In the genomic region with DNA sequence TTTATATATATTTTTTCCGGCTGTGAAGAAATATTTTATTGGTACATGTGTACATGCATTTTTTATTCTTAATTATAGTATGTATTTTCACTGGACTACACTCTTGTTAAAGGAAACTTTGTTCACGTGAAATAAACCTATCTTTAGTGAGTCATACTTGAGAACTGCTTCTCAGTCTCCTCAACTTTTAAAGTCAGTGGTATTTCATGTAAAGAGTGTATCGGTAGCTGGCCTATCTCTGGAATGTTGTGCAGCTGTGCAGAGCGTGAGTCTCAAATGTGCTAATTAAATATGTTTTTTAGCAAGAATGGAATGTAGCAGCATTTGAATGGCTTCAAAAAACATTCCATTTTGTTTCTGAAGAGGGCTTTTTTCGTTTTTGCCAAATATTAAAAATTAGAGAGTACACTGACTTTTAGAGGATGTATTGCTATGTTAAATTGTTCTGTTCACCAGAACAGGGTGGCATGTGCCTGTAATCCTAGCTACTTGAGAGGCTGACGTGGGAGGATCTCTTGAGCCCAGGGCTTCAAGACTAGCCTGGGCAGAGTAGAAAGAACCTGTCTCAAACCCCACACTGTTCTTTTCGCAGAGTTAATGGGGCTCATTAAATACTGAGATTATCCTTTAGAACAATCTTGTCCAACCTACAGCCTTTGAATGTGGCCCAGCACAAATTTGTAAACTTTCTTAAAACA, we compare ENCODE assay signal across 2 cellular contexts.
A peak's percentile ranks its signal among the peaks of the same experiment; 100 is the strongest.
TF ChIP-seq lines count a peak whose summit lies in the region.

No MANE protein-coding gene starts in this region.

TF ChIP-seq in A549, 52 proteins besides CTCF, POLR2A, EP300 and RAD21:
- TF ChIP-seq CBX8 (IDR thresholded peaks at IDR 0.05) = no peak
- no peak for TF ChIP-seq FOSL2 (IDR thresholded peaks at IDR 0.05)
- 0 out of 2 replicates have a peak, but pooled peaks have one; percentile 11 for TF ChIP-seq FOSL2 (CRISPR knock-in tag; IDR thresholded peaks at IDR 0.05)
- no peak for TF ChIP-seq POLR2AphosphoS2 (conservative IDR thresholded peaks at IDR 0.05; ENCODE audit: low read length)
- no peak for TF ChIP-seq ZC3H11A (IDR thresholded peaks at IDR 0.05)

TF ChIP-seq in endothelial cell of umbilical vein, 7 proteins besides CTCF, POLR2A, EP300 and RAD21:
- TF ChIP-seq, protein P1, sequence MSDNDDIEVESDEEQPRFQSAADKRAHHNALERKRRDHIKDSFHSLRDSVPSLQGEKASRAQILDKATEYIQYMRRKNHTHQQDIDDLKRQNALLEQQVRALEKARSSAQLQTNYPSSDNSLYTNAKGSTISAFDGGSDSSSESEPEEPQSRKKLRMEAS (IDR thresholded peaks at IDR 0.05; ENCODE audit: insufficient read depth, insufficient read length) = no peak
- TF ChIP-seq JUN (IDR thresholded peaks at IDR 0.05; ENCODE audit: borderline replicate concordance, insufficient read depth, insufficient read length, low read depth) = peak; percentile 36
- TF ChIP-seq POLR2AphosphoS5 (IDR thresholded peaks at IDR 0.05; ENCODE audit: insufficient read depth, low read depth, low read length) = no peak
- TF ChIP-seq FOS (IDR thresholded peaks at IDR 0.05; ENCODE audit: borderline replicate concordance, insufficient read depth, low read length) = peak; percentile 55
